In the genomic region with DNA sequence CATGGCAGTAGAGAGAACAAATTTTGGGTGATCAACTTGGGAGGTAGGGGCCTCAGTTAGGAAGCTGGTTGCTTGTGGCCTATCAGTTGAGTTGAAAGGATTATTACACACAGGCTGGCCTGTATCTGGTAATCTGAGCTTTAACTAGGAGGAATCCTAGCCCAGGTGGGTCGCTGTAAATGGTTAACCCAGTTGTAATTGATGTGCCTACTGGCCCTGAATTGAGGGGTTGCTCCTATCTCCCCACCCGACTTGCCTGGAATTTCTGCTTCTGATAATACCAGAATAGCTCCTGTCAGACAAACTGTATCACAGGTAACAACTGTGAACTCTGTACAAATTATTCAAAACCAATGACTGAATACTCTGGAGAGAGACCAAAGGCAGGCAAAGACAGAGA, we compare ENCODE assay signal across 26 cellular contexts.
"Had no signal": no experiment of that assay in that cellular context is flagged by ENCODE, and none has a peak within 500 bp of the region (broad histone marks: within the 10 kb centered on the region; RNA-seq: fewer than 3 reads in every experiment).

No MANE protein-coding gene starts in this region.

- H3K27ac ChIP-seq: ascending aorta, brain microvascular endothelial cell, epithelial cell of prostate, sigmoid colon, stomach, tibial artery, upper lobe of right lung, WERI-Rb-1 had no signal

- DNase-seq: activated CD4-positive, alpha-beta T cell treated with anti-CD3 and anti-CD28 coated beads for 48 hours; activated CD4-positive, alpha-beta T cell treated with anti-CD3 and anti-CD28 coated beads, Interleukin-2, amount 50 U/mL, for 48 hours; activated CD8-positive, alpha-beta memory T cell treated with anti-CD3 and anti-CD28 coated beads, Interleukin-2, amount 50 U/mL, for 48 hours; activated gamma-delta T cell; activated naive CD4-positive, alpha-beta T cell treated with anti-CD3 and anti-CD28 coated beads, Interleukin-2, amount 10 ng/mL, durations not matched to agents 7 days and 5 days; activated naive CD8-positive, alpha-beta T cell treated with anti-CD3 and anti-CD28 coated beads, Interleukin-2, amount 10 ng/mL, durations not matched to agents 7 days and 5 days; activated T-cell treated with anti-CD3 and anti-CD28 coated beads, Interleukin-2, amount 50 U/mL, for 24 hours; brain microvascular endothelial cell; central memory CD4-positive, alpha-beta T cell; esophagus squamous epithelium; hippocampal formation; left cardiac atrium; naive thymus-derived CD8-positive, alpha-beta T cell; sigmoid colon; stimulated activated CD4-positive, alpha-beta T cell treated with anti-CD3 and anti-CD28 coated beads, Interleukin-15, amount 100 ng/mL, for 24 hours; stimulated activated CD4-positive, alpha-beta T cell treated with anti-CD3 and anti-CD28 coated beads, Interleukin-2, amount 100 ng/mL, for 24 hours; stimulated activated naive B cell treated with anti-CD40 and anti-IgM and Interleukin-4, amounts not matched to agents 10 μg/mL and 1 μg/mL and 100 μg/mL, for 72 hours; stomach; SW 1271; T-helper 9 cell; tibial artery; upper lobe of right lung; WERI-Rb-1 had no signal

- H3K9me3 ChIP-seq: ascending aorta, esophagus squamous epithelium, sigmoid colon, stomach, tibial artery, upper lobe of right lung had no signal

- ATAC-seq: activated CD4-positive, CD25-positive, alpha-beta regulatory T cell treated with anti-CD3 and anti-CD28 coated beads, Interleukin-2, amount 50 U/mL, for 24 hours; left cardiac atrium; naive thymus-derived CD8-positive, alpha-beta T cell; stimulated activated naive B cell treated with anti-CD40 and anti-IgM and Interleukin-4, amounts not matched to agents 10 μg/mL and 1 μg/mL and 100 μg/mL, for 72 hours; upper lobe of right lung had no signal

- H3K27me3 ChIP-seq: ascending aorta, brain microvascular endothelial cell, esophagus squamous epithelium, sigmoid colon, stomach, tibial artery, upper lobe of right lung had no signal

- H3K36me3 ChIP-seq: ascending aorta, brain microvascular endothelial cell, esophagus squamous epithelium, sigmoid colon, stomach, tibial artery, upper lobe of right lung, WERI-Rb-1 had no signal

- H3K4me3 ChIP-seq: ascending aorta, esophagus squamous epithelium, sigmoid colon, stomach, tibial artery, upper lobe of right lung had no signal
